9 cellular contexts compared by ENCODE assay signal in the genomic region with DNA sequence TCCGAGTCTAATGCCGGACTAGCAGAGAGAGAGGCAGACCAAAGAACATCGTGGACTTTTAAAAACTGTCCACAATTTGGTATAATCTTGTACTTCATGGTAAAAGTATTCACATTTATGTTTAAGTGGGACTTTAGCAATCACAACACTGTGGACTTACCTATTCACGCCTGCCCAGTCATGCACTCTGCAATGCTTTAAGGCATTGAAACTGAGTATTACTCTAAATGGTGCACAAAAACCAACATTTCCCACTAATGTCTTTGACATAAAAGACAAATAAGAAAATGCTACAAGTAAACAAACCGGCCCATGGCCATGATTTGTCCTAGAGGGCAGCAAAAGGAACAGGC.
DNase-seq lines count a peak whose midpoint lies in the region; ATAC-seq and TF ChIP-seq lines count a peak whose summit lies in the region.
"Had no signal": no experiment of that assay in that cellular context is flagged by ENCODE, and none has a peak within 500 bp of the region (broad histone marks: within the 10 kb centered on the region; RNA-seq: fewer than 3 reads in every experiment).

No MANE protein-coding gene starts in this region.

- no peak overlapping the region for H3K4me3 ChIP-seq in HCT116 (replicated peaks in 1 of 2; ENCODE audit: low read depth in 1 of 2, low read length in 2 of 2)
- no peak overlapping the region for H3K4me3 ChIP-seq in SJSA1
- peak overlapping the region in 3 of 4 donors; percentile 21 to 50 (median 25) for H3K4me3 ChIP-seq in esophagus squamous epithelium
- peak overlapping the region; percentile 3 to 22 (median 10) for H3K4me3 ChIP-seq in gastrocnemius medialis
- no peak overlapping the region for H3K4me3 ChIP-seq in Karpas-422 (ENCODE audit: low read length)

- H3K9me2 ChIP-seq in HCT116 (ENCODE audit: insufficient read depth) (no peaks in the 10 kb centered on the region), Karpas-422 (replicated peaks; ENCODE audit: insufficient read depth, low read length) (no peaks in the 10 kb centered on the region)

- H3K36me3 ChIP-seq in HCT116 (ENCODE audit: control insufficient read depth in 1 of 2, insufficient read depth in 2 of 2, low read length in 2 of 2) = no peaks in the 10 kb centered on the region
- no peaks in the 10 kb centered on the region for H3K36me3 ChIP-seq in SJSA1
- peaks cover 0 to 7% (median 0%) of the 10 kb centered on the region in 3 donors for H3K36me3 ChIP-seq in esophagus squamous epithelium
- no peaks in the 10 kb centered on the region for H3K36me3 ChIP-seq in gastrocnemius medialis
- H3K36me3 ChIP-seq in Karpas-422 (ENCODE audit: insufficient read depth, low read length) = no peaks in the 10 kb centered on the region

- TF ChIP-seq RAD21 in HCT116 (IDR thresholded peaks at IDR 0.05; ENCODE audit: low read depth) = no peak

- ATAC-seq in HCT116 (no peak), gastrocnemius medialis (no peak), GM21367 (IDR thresholded peaks at IDR 0.05; ENCODE audit: unreplicated experiment) (no peak)
- ATAC-seq: stimulated activated memory B cell treated with anti-CD40 and anti-IgM and Interleukin-4, amounts not matched to agents 10 μg/mL and 1 μg/mL and 100 μg/mL, for 72 hours had no signal

- H3K27ac ChIP-seq in HCT116 (ENCODE audit: low read depth, low read length) = no peak overlapping the region
- peak overlapping the region; percentile 12; the same call in 1 of the 2 replicates for H3K27ac ChIP-seq in SJSA1
- H3K27ac ChIP-seq in esophagus squamous epithelium = peak overlapping the region; percentile 70 to 85 (median 76)
- peak overlapping the region; percentile 69 to 94 (median 79) for H3K27ac ChIP-seq in gastrocnemius medialis
- no peak overlapping the region for H3K27ac ChIP-seq in Karpas-422 (ENCODE audit: low read length)

- no peaks in the 10 kb centered on the region for H3K79me2 ChIP-seq in HCT116 (ENCODE audit: insufficient read depth, low read length)
- no peaks in the 10 kb centered on the region for H3K79me2 ChIP-seq in Karpas-422 (ENCODE audit: low read length)

- 47 to 71% methylated on average over 5 of the region's 5 CpGs for WGBS in esophagus squamous epithelium, 2 donors

- intact Hi-C loops in HCT116 (cut with micrococcal nuclease) = no loop called here
- intact Hi-C loops in esophagus squamous epithelium (cut with DNase I) = loop anchor here (10.0 kb wide), 1 partner anchor 90 kb away; a partner anchor contains a TSS
- intact Hi-C loops in gastrocnemius medialis (cut with DNase I; ENCODE audit: low total_unique reads) = no loop called here

- H3K9me3 ChIP-seq in HCT116 (ENCODE audit: control insufficient read depth in 1 of 2, insufficient read depth in 1 of 2, low read depth in 1 of 2, low read length in 2 of 2) = no peaks in the 10 kb centered on the region
- no peaks in the 10 kb centered on the region for H3K9me3 ChIP-seq in SJSA1 (replicated peaks)
- no peaks in the 10 kb centered on the region for H3K9me3 ChIP-seq in esophagus squamous epithelium
- H3K9me3 ChIP-seq in gastrocnemius medialis = no peaks in the 10 kb centered on the region
- no peaks in the 10 kb centered on the region for H3K9me3 ChIP-seq in Karpas-422 (ENCODE audit: low read length)

- TF ChIP-seq POLR2A in HCT116 (IDR thresholded peaks at IDR 0.05; ENCODE audit: borderline replicate concordance, extremely low read depth, insufficient read depth, insufficient read length) = no peak
- TF ChIP-seq POLR2A in esophagus squamous epithelium (IDR thresholded peaks at IDR 0.05) = no peak
- no peak for TF ChIP-seq POLR2A in gastrocnemius medialis (IDR thresholded peaks at IDR 0.05)

- RAD21 ChIA-PET in HCT116 (lab: Charles Lee; ENCODE audit: low non-redundant PET in 1 of 2, low total read pairs in 2 of 2, uncharacterized antibody in 2 of 2, unreplicated experiment in 2 of 2) = no interaction called here

- no peaks in the 10 kb centered on the region for H3K27me3 ChIP-seq in HCT116 (ENCODE audit: insufficient read depth, low read length)
- H3K27me3 ChIP-seq in SJSA1 (replicated peaks) = no peaks in the 10 kb centered on the region
- H3K27me3 ChIP-seq in esophagus squamous epithelium = no peaks in the 10 kb centered on the region
- no peaks in the 10 kb centered on the region for H3K27me3 ChIP-seq in gastrocnemius medialis
- H3K27me3 ChIP-seq in Karpas-422 (ENCODE audit: low read length) = no peaks in the 10 kb centered on the region

- CTCF ChIA-PET in HCT116 (lab: Charles Lee) = no interaction called here

- H4K20me1 ChIP-seq in HCT116 (ENCODE audit: insufficient read depth) = no peaks in the 10 kb centered on the region
- H4K20me1 ChIP-seq in Karpas-422 (ENCODE audit: insufficient read depth, low read depth, low read length) = no peaks in the 10 kb centered on the region

- TF ChIP-seq CTCF in HCT116 (IDR thresholded peaks at IDR 0.05 in 2 of 3, conservative IDR thresholded peaks at IDR 0.05 in 1 of 3; ENCODE audit: borderline replicate concordance in 1 of 3, insufficient read depth in 1 of 3, low read depth in 2 of 3, low read length in 2 of 3) = no peak
- no peak for TF ChIP-seq CTCF in esophagus squamous epithelium (IDR thresholded peaks at IDR 0.05)
- no peak for TF ChIP-seq CTCF in gastrocnemius medialis (IDR thresholded peaks at IDR 0.05 in 4 of 5, conservative IDR thresholded peaks at IDR 0.05 in 1 of 5)

- POLR2A ChIA-PET in HCT116 (lab: Charles Lee) = no interaction called here

- BruUV-seq in HCT116 (replicated peaks; lab: Mats Ljungman, UMichigan) = no TSS peak

- no peak overlapping the region for H2AFZ ChIP-seq in HCT116 (ENCODE audit: low read depth, low read length, poor library complexity, severe bottlenecking)
- H2AFZ ChIP-seq in Karpas-422 (ENCODE audit: low read length) = no peak overlapping the region

- H3K9ac ChIP-seq in HCT116 (ENCODE audit: low read length) (no peak overlapping the region), Karpas-422 (ENCODE audit: low read length) (no peak overlapping the region)

- in situ Hi-C loops in gastrocnemius medialis (cut with MboI; ENCODE audit: low sequenced_read_pairs in 4 of 4) = loop anchor here (5.0 to 10.0 kb wide), 3 partner anchors 88 to 93 kb away; a partner anchor contains a TSS

- H3K4me1 ChIP-seq in HCT116 (ENCODE audit: control insufficient read depth in 1 of 2, insufficient read depth in 2 of 2, low read length in 2 of 2) (peaks cover 10 to 11% of the 10 kb centered on the region in 2 experiments), SJSA1 (replicated peaks) (peaks cover 62% of the 10 kb centered on the region), esophagus squamous epithelium (peaks cover 31 to 85% (median 59%) of the 10 kb centered on the region in 3 donors), gastrocnemius medialis (peaks cover 95 to 96% of the 10 kb centered on the region in 2 donors), Karpas-422 (ENCODE audit: low read length) (no peaks in the 10 kb centered on the region)

- DNase-seq in HCT116 (ENCODE audit: low read depth, low spot score) (no peak), SJSA1 (ENCODE audit: low read depth in 1 of 2, low spot score in 2 of 2) (peak in 1 of 2 experiments; percentile 38), esophagus squamous epithelium (lab: John Stamatoyannopoulos, UW) (no peak), gastrocnemius medialis (no peak), Karpas-422 (no peak), CD1c-positive myeloid dendritic cell (ENCODE audit: extremely low spot score) (no peak)
- DNase-seq: activated CD8-positive, alpha-beta memory T cell treated with anti-CD3 and anti-CD28 coated beads, Interleukin-2, amount 50 U/mL, for 48 hours had no signal

- H3K4me2 ChIP-seq in HCT116 (ENCODE audit: low read length) (peak overlapping the region; percentile 39; the same call in 1 of the 2 replicates), Karpas-422 (ENCODE audit: low read depth, low read length, poor library complexity, severe bottlenecking) (no peak overlapping the region)

TF ChIP-seq in HCT116, 20 proteins besides CTCF, POLR2A, EP300 and RAD21 (continues in another document):
- no peak for TF ChIP-seq SP1 (IDR thresholded peaks at IDR 0.05; ENCODE audit: low read depth)
- TF ChIP-seq EZH2phosphoT487 (IDR thresholded peaks at IDR 0.05; ENCODE audit: borderline replicate concordance) = no peak
- TF ChIP-seq, protein P1, sequence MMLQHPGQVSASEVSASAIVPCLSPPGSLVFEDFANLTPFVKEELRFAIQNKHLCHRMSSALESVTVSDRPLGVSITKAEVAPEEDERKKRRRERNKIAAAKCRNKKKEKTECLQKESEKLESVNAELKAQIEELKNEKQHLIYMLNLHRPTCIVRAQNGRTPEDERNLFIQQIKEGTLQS (IDR thresholded peaks at IDR 0.05) = no peak
- no peak for TF ChIP-seq ZFX (IDR thresholded peaks at IDR 0.05)
- no peak for TF ChIP-seq EZH2 (IDR thresholded peaks at IDR 0.05)
- TF ChIP-seq, protein P2, sequence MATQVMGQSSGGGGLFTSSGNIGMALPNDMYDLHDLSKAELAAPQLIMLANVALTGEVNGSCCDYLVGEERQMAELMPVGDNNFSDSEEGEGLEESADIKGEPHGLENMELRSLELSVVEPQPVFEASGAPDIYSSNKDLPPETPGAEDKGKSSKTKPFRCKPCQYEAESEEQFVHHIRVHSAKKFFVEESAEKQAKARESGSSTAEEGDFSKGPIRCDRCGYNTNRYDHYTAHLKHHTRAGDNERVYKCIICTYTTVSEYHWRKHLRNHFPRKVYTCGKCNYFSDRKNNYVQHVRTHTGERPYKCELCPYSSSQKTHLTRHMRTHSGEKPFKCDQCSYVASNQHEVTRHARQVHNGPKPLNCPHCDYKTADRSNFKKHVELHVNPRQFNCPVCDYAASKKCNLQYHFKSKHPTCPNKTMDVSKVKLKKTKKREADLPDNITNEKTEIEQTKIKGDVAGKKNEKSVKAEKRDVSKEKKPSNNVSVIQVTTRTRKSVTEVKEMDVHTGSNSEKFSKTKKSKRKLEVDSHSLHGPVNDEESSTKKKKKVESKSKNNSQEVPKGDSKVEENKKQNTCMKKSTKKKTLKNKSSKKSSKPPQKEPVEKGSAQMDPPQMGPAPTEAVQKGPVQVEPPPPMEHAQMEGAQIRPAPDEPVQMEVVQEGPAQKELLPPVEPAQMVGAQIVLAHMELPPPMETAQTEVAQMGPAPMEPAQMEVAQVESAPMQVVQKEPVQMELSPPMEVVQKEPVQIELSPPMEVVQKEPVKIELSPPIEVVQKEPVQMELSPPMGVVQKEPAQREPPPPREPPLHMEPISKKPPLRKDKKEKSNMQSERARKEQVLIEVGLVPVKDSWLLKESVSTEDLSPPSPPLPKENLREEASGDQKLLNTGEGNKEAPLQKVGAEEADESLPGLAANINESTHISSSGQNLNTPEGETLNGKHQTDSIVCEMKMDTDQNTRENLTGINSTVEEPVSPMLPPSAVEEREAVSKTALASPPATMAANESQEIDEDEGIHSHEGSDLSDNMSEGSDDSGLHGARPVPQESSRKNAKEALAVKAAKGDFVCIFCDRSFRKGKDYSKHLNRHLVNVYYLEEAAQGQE (IDR thresholded peaks at IDR 0.05; ENCODE audit: low read depth) = no peak

Comparison
In these comparisons a context has a peak if more than half of its experiments do, and no peak if none do; other contexts are left out.
1. H3K27ac ChIP-seq: peak in SJSA1 (single experiment), esophagus squamous epithelium (4 of 4) and gastrocnemius medialis (4 of 4); none in HCT116 (single experiment) and Karpas-422 (single experiment).
2. H3K4me3 ChIP-seq: peak in esophagus squamous epithelium (3 of 4) and gastrocnemius medialis (4 of 4); none in HCT116 (0 of 2), SJSA1 (single experiment) and Karpas-422 (single experiment).